ENCODE assay signal across 21 cellular contexts in the genomic region with DNA sequence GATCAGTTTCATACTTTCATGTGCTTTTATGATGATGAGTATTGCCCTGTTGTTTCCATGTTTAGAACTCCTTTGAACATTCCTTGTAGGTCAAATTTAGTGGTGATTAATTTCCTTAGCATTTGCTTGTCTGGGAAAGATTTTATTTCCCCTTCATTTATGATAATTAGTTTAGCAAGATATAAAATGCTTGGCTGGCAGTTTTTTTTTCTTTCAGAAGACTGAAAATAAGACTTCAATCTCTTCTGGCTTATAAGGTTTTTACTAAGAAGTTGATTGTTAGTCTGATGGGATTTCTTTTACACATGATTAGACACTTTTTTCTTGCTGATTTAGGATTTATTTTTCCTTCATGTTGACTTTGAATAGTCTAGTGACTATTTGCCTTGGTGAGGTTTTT.
DNase-seq lines count a peak whose midpoint lies in the region; ATAC-seq, FAIRE-seq and TF ChIP-seq lines count a peak whose summit lies in the region.
"Had no signal": no experiment of that assay in that cellular context is flagged by ENCODE, and none has a peak within 500 bp of the region (broad histone marks: within the 10 kb centered on the region; RNA-seq: fewer than 3 reads in every experiment).

No MANE protein-coding gene starts in this region.

- no peak overlapping the region for H3K14ac ChIP-seq in IMR-90 (replicated peaks; ENCODE audit: low read depth, low read length)

- BruUV-seq in IMR-90 (replicated peaks; lab: Mats Ljungman, UMichigan) (no TSS peak), K562 (replicated peaks; lab: Mats Ljungman, UMichigan) (no TSS peak)

- no peak overlapping the region for H3K18ac ChIP-seq in IMR-90 (ENCODE audit: low read depth, low read length)

- H3K4me2 ChIP-seq in A549 (no peak overlapping the region), IMR-90 (ENCODE audit: low read depth, low read length) (no peak overlapping the region), K562 (ENCODE audit: insufficient read depth, low read length) (no peak overlapping the region)
- H3K4me2 ChIP-seq: BLaER1 treated with 17β-estradiol and CSF1 and Interleukin-3, amounts not matched to agents 10 nM and 100 nM had no signal

- no peak overlapping the region for H2BK120ac ChIP-seq in IMR-90 (ENCODE audit: low read depth, low read length)

- H3K9me3 Mint-ChIP-seq in T-cell: peaks cover 18 to 66% (median 37%) of the 10 kb centered on the region in 3 donors

- no peak for TF ChIP-seq RAD21 in A549 (conservative IDR thresholded peaks at IDR 0.05 in 1 of 2, IDR thresholded peaks at IDR 0.05 in 1 of 2)
- no peak for TF ChIP-seq RAD21 in IMR-90 (IDR thresholded peaks at IDR 0.05; ENCODE audit: low read length)
- TF ChIP-seq RAD21 in K562 (CRISPR knock-in tag; conservative IDR thresholded peaks at IDR 0.05 in 1 of 2, IDR thresholded peaks at IDR 0.05 in 1 of 2): no peak

- no peak overlapping the region for H3K4me3 Mint-ChIP-seq in T-cell
- H3K4me3 Mint-ChIP-seq: B cell; CD4-positive, alpha-beta T cell; CD8-positive, alpha-beta T cell had no signal

- DNase-seq in A549 (ENCODE audit: low read depth in 1 of 2, low spot score in 1 of 2): no peak
- DNase-seq in IMR-90: no peak
- DNase-seq in K562 (ENCODE audit: extremely low read depth in 1 of 4, low spot score in 3 of 4): no peak
- no peak for DNase-seq in NCI-H748 treated with DMSO at 0.1 percent for 48 hours (lab: John Stamatoyannopoulos, UW)
- DNase-seq in T-cell: no peak
- no peak for DNase-seq in colonic mucosa
- DNase-seq: 8988T; AML-193; Caco-2; Calu3; CD4-positive, alpha-beta T cell; CD8-positive, alpha-beta T cell; DMS79 treated with DMSO at 0.1 percent for 48 hours; GF-D8 had no signal

- H2AK5ac ChIP-seq in IMR-90 (ENCODE audit: low read depth, low read length): no peak overlapping the region

- H3K36me3 ChIP-seq in IMR-90 (ENCODE audit: control insufficient read depth, insufficient read depth, low read length) (no peaks in the 10 kb centered on the region), K562 (ENCODE audit: control insufficient read depth, insufficient read depth, low read length) (no peaks in the 10 kb centered on the region), colonic mucosa (no peaks in the 10 kb centered on the region)
- H3K36me3 ChIP-seq: BLaER1 treated with 17β-estradiol and CSF1 and Interleukin-3, amounts not matched to agents 10 nM and 100 nM had no signal

- H3K4me3 ChIP-seq in A549: no peak overlapping the region
- H3K4me3 ChIP-seq in IMR-90 (ENCODE audit: insufficient read depth, low read depth, low read length): no peak overlapping the region
- H3K4me3 ChIP-seq in K562: no peak overlapping the region
- no peak overlapping the region for H3K4me3 ChIP-seq in colonic mucosa
- H3K4me3 ChIP-seq: BLaER1 treated with 17β-estradiol and CSF1 and Interleukin-3, amounts not matched to agents 10 nM and 100 nM had no signal

- intact Hi-C loops in IMR-90 (cut with micrococcal nuclease): no loop called here
- intact Hi-C loops in K562 (cut with micrococcal nuclease): no loop called here
- intact Hi-C loops in colonic mucosa (cut with DNase I): no loop called here

- H3K36me3 Mint-ChIP-seq in T-cell: no peaks in the 10 kb centered on the region
- H3K36me3 Mint-ChIP-seq: CD8-positive, alpha-beta T cell had no signal

- H4K5ac ChIP-seq in IMR-90 (ENCODE audit: low read depth, low read length): no peak overlapping the region

- POLR2A ChIA-PET in A549 (lab: Yijun Ruan, JAX) (no interaction called here), IMR-90 (lab: Charles Lee; ENCODE audit: unreplicated experiment) (no interaction called here), K562 (lab: Yijun Ruan, JAX) (no interaction called here), T-cell (lab: Charles Lee) (no interaction called here)

- H2AFZ ChIP-seq in IMR-90 (replicated peaks; ENCODE audit: low read length, poor library complexity) (no peak overlapping the region), K562 (ENCODE audit: low read depth, low read length) (no peak overlapping the region)

- H3K27me3 ChIP-seq in IMR-90 (ENCODE audit: control insufficient read depth, insufficient read depth, low read length) (no peaks in the 10 kb centered on the region), K562 (ENCODE audit: control insufficient read depth in 2 of 2, insufficient read depth in 2 of 2, low read length in 2 of 2) (no peaks in the 10 kb centered on the region), colonic mucosa (no peaks in the 10 kb centered on the region)
- H3K27me3 ChIP-seq: BLaER1 treated with 17β-estradiol and CSF1 and Interleukin-3, amounts not matched to agents 10 nM and 100 nM had no signal

- dilution Hi-C loops in IMR-90 (cut with HindIII; ENCODE audit: low sequenced_read_pairs, unreplicated experiment): no loop called here

- no peak overlapping the region for H4K8ac ChIP-seq in IMR-90 (ENCODE audit: low read depth in 2 of 2, low read length in 2 of 2)

- H3K79me2 ChIP-seq in K562 (ENCODE audit: control insufficient read depth, insufficient read depth, low read length): no peaks in the 10 kb centered on the region

- H3K27me3 Mint-ChIP-seq in T-cell: no peaks in the 10 kb centered on the region
- H3K27me3 Mint-ChIP-seq: B cell; CD4-positive, alpha-beta T cell had no signal

- FAIRE-seq in A549 (lab: Jason Lieb, UNC) (no peak), K562 (lab: Jason Lieb, UNC) (no peak)
- FAIRE-seq: A204.1, D721Med, GM12891, GM19239 had no signal

- H3K4me1 ChIP-seq in A549 (no peaks in the 10 kb centered on the region), IMR-90 (ENCODE audit: control insufficient read depth, insufficient read depth, low read length) (no peaks in the 10 kb centered on the region), K562 (replicated peaks in 1 of 2; ENCODE audit: control insufficient read depth in 2 of 2, insufficient read depth in 2 of 2, low read length in 2 of 2) (no peaks in the 10 kb centered on the region), colonic mucosa (no peaks in the 10 kb centered on the region)
- H3K4me1 ChIP-seq: BLaER1 treated with 17β-estradiol and CSF1 and Interleukin-3, amounts not matched to agents 10 nM and 100 nM; Caco-2 had no signal

- no peak for ATAC-seq in A549
- no peak for ATAC-seq in IMR-90 (ENCODE audit: low read depth)
- ATAC-seq in K562: no peak
- ATAC-seq in T-cell (replicated peaks in 1 of 4): no peak
- ATAC-seq: CD8-positive, alpha-beta T cell had no signal

- H3K27ac ChIP-seq in A549: no peak overlapping the region
- H3K27ac ChIP-seq in IMR-90 (ENCODE audit: insufficient read depth, low read length): no peak overlapping the region
- H3K27ac ChIP-seq in K562 (ENCODE audit: extremely low read depth, low read depth, low read length): no peak overlapping the region
- H3K27ac ChIP-seq in colonic mucosa: no peak overlapping the region
- H3K27ac ChIP-seq: BLaER1 treated with 17β-estradiol and CSF1 and Interleukin-3, amounts not matched to agents 10 nM and 100 nM; C4-2B had no signal

- in situ Hi-C loops in IMR-90 (cut with MboI; ENCODE audit: low sequenced_read_pairs) (no loop called here), K562 (cut with MboI) (no loop called here)

- no peak overlapping the region for H2BK15ac ChIP-seq in IMR-90 (ENCODE audit: low read depth, low read length)

- H3K79me1 ChIP-seq in IMR-90 (ENCODE audit: low read depth in 1 of 2, low read length in 2 of 2): no peaks in the 10 kb centered on the region

- TF ChIP-seq EP300 in A549 (IDR thresholded peaks at IDR 0.05) (no peak), K562 (IDR thresholded peaks at IDR 0.05; ENCODE audit: low read length) (no peak)

- no peaks in the 10 kb centered on the region for H3K4me1 Mint-ChIP-seq in T-cell
- H3K4me1 Mint-ChIP-seq: B cell had no signal

- H2BK20ac ChIP-seq in IMR-90 (ENCODE audit: low read depth, low read length): no peak overlapping the region

- H4K91ac ChIP-seq in IMR-90 (ENCODE audit: insufficient read depth, low read depth, low read length): no peak overlapping the region

- CTCF ChIA-PET in A549 (lab: Yijun Ruan, JAX): no interaction called here
- CTCF ChIA-PET in IMR-90 (lab: Yijun Ruan, JAX): no interaction called here
- CTCF ChIA-PET in K562 (lab: Yijun Ruan, JAX; ENCODE audit: low intra/inter-chr PET ratio): no interaction called here
- CTCF ChIA-PET in T-cell (lab: Charles Lee): no interaction called here

- no peak overlapping the region for H2BK5ac ChIP-seq in IMR-90 (ENCODE audit: low read depth, low read length, poor library complexity, severe bottlenecking)

- TF ChIP-seq CTCF in A549 (IDR thresholded peaks at IDR 0.05) (no peak), IMR-90 (conservative IDR thresholded peaks at IDR 0.05; ENCODE audit: low read depth, low read length) (no peak), K562 (IDR thresholded peaks at IDR 0.05 in 2 of 3, conservative IDR thresholded peaks at IDR 0.05 in 1 of 3; ENCODE audit: insufficient read depth in 2 of 3, low read depth in 1 of 3, low read length in 3 of 3) (no peak), colonic mucosa (IDR thresholded peaks at IDR 0.05) (no peak)

- H3K23ac ChIP-seq in IMR-90 (ENCODE audit: low read depth, low read length): no peak overlapping the region

- TF ChIP-seq POLR2A in A549 (IDR thresholded peaks at IDR 0.05; ENCODE audit: low read length) (no peak), IMR-90 (IDR thresholded peaks at IDR 0.05; ENCODE audit: low read depth, low read length) (no peak), K562 (conservative IDR thresholded peaks at IDR 0.05) (no peak)

- no peak overlapping the region for H3K9ac ChIP-seq in IMR-90 (ENCODE audit: low read depth, low read length)
- no peak overlapping the region for H3K9ac ChIP-seq in K562 (ENCODE audit: insufficient read depth in 1 of 2, low read depth in 2 of 2, low read length in 2 of 2)
- no peak overlapping the region for H3K9ac ChIP-seq in colonic mucosa (ENCODE audit: low read depth in 2 of 2, low read length in 2 of 2)
- H3K9ac ChIP-seq: BLaER1 treated with 17β-estradiol and CSF1 and Interleukin-3, amounts not matched to agents 10 nM and 100 nM had no signal

- no peak overlapping the region for H3K27ac Mint-ChIP-seq in T-cell
- H3K27ac Mint-ChIP-seq: B cell; CD4-positive, alpha-beta T cell; CD8-positive, alpha-beta T cell had no signal

- no peak overlapping the region for H3K4ac ChIP-seq in IMR-90 (ENCODE audit: low read depth, low read length)

- H4K20me1 ChIP-seq in IMR-90 (ENCODE audit: insufficient read depth, low read length) (no peaks in the 10 kb centered on the region), K562 (replicated peaks; ENCODE audit: control insufficient read depth, insufficient read depth, low read length) (no peaks in the 10 kb centered on the region)
- H4K20me1 ChIP-seq: BLaER1 treated with 17β-estradiol and CSF1 and Interleukin-3, amounts not matched to agents 10 nM and 100 nM had no signal

- H3K9me3 ChIP-seq in A549: peaks cover 4% of the 10 kb centered on the region; the same call in 2 of the 3 replicates
- H3K9me3 ChIP-seq in IMR-90 (ENCODE audit: control insufficient read depth, insufficient read depth, low read length): peaks cover 2% of the 10 kb centered on the region; the same call in 1 of the 2 replicates
- no peaks in the 10 kb centered on the region; the same call in 1 of the 2 replicates for H3K9me3 ChIP-seq in K562 (replicated peaks; ENCODE audit: control insufficient read depth, insufficient read depth, low read depth, low read length)
- no peaks in the 10 kb centered on the region for H3K9me3 ChIP-seq in colonic mucosa

- H3K56ac ChIP-seq in IMR-90 (ENCODE audit: extremely low read depth, insufficient read depth, low read length): no peak overlapping the region

- H2AK9ac ChIP-seq in IMR-90 (replicated peaks; ENCODE audit: low read depth, low read length, poor library complexity): no peak overlapping the region

- H3K9me1 ChIP-seq in IMR-90 (ENCODE audit: insufficient read depth, low read length) (no peaks in the 10 kb centered on the region), K562 (ENCODE audit: control insufficient read depth, insufficient read depth, low read length) (no peaks in the 10 kb centered on the region)
